ENCODE assay signal across 9 cellular contexts in the genomic region with DNA sequence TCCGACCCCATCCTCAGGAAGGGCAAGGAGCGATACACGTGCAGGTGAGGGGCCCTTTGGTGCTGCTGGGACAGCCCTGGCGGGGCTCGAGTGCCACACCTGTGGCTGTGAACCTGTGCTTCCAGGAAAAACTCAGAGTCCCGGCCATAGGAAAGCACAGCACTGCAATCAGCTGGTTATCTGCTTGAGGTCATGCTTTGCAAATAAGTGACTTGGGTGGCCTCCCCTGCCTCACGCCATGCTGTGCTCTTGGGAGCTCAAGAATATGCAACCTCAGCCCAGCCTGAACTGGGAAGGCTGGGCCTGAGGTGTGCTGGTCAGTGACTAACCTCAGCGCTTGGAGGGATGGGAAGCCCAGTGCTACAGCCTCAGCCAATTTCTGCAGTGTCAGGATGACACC. TPM values are rescaled to one million over a fixed set of nuclear protein-coding genes. Genes with fewer than 3 reads are reported as not detected.
"Had no signal": no experiment of that assay in that cellular context is flagged by ENCODE, and none has a peak within 500 bp of the region (broad histone marks: within the 10 kb centered on the region; RNA-seq: fewer than 3 reads in every experiment).

No MANE protein-coding gene starts in this region.

- DNase-seq: GM23248, GOT3, H7, HFFc6, IMR-90 had no signal

- H3K4me3 ChIP-seq: GM23248, HAP-1, K562 had no signal

- H2AFZ ChIP-seq: GM23248 had no signal

- H3K27ac Mint-ChIP-seq: HFFc6 had no signal

- ATAC-seq: HCT116, K562 had no signal

- H3K27ac ChIP-seq: GM23248, HL-60 had no signal

- H3K36me3 ChIP-seq: HAP-1 had no signal

- FAIRE-seq: K562 had no signal

- H3K4me3 Mint-ChIP-seq: HFFc6 had no signal

- H3K4me1 ChIP-seq: HAP-1 had no signal

RNA-seq across cellular contexts. Expression of a gene that starts 36.5 kb away (rescaled TPM):
- total RNA-seq: GM23248 had no signal
- polyA plus RNA-seq: GM23248 had no signal
